1 cellular context compared by ENCODE assay signal in the genomic region with DNA sequence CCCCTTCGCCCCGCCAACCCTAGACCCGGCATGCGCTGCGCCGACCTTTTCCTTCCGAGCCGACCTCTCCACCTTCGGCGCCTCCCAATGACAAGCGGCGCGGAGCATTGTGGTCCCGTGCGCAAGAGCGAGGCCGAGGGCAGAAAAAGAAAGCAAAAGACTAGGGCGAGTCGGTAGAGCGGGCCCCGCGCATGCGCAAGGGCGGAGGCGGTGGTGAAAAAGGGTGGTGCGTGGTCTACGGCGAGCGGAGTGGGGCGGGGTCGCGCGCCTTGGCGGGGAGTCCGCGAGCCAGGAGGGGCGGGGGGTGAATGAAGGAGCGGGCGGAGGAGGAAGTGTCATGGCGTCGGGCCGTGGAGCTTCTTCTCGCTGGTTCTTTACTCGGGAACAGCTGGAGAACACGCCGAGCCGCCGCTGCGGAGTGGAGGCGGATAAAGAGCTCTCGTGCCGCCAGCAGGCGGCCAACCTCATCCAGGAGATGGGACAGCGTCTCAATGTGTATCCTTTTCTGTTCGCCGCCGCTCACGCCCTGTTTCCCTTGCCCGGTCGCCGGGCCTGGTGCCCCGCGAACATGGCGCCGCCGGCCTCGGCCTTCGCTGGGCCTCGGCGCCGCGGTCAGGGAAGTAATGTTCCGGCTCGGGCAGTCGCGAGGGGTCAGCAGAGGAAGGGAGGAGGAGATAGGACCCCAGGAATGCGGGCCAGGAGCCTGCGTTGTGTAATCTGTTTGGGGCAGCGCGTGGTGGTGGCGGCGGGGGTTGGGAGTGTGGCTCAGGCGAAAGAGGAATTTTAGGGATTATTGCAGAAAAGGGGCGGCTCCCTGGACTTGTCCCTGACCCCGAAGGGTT.
A peak's percentile ranks its signal among the peaks of the same experiment; 100 is the strongest.
TF ChIP-seq lines count a peak whose summit lies in the region.

TSS of gene CCNT2 (plus strand) at position 305 of the 842 bp plus-strand sequence. CDS start at position 338, 33 bp downstream.

TF ChIP-seq in HEK293, 187 proteins besides CTCF, POLR2A, EP300 and RAD21 (continued from another document and continues in another):
- TF ChIP-seq, protein P1, sequence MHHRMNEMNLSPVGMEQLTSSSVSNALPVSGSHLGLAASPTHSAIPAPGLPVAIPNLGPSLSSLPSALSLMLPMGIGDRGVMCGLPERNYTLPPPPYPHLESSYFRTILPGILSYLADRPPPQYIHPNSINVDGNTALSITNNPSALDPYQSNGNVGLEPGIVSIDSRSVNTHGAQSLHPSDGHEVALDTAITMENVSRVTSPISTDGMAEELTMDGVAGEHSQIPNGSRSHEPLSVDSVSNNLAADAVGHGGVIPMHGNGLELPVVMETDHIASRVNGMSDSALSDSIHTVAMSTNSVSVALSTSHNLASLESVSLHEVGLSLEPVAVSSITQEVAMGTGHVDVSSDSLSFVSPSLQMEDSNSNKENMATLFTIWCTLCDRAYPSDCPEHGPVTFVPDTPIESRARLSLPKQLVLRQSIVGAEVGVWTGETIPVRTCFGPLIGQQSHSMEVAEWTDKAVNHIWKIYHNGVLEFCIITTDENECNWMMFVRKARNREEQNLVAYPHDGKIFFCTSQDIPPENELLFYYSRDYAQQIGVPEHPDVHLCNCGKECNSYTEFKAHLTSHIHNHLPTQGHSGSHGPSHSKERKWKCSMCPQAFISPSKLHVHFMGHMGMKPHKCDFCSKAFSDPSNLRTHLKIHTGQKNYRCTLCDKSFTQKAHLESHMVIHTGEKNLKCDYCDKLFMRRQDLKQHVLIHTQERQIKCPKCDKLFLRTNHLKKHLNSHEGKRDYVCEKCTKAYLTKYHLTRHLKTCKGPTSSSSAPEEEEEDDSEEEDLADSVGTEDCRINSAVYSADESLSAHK (tag by site-specific recombination; IDR thresholded peaks at IDR 0.05) = peak; percentile 14; the same call in 1 of the 2 replicates
- TF ChIP-seq ZNF48 (tag by site-specific recombination; IDR thresholded peaks at IDR 0.05) (no peak), ZNF707 (tag by site-specific recombination; IDR thresholded peaks at IDR 0.05) (no peak), GLI4 (tag by site-specific recombination; IDR thresholded peaks at IDR 0.05) (no peak), ZBTB21 (tag by site-specific recombination; IDR thresholded peaks at IDR 0.05) (no peak), ZNF561 (tag by site-specific recombination; IDR thresholded peaks at IDR 0.05; ENCODE audit: borderline replicate concordance) (no peak), GLIS1 (tag by site-specific recombination; IDR thresholded peaks at IDR 0.05) (peak; percentile 67), ZFP3 (tag by site-specific recombination; IDR thresholded peaks at IDR 0.05; ENCODE audit: low read depth) (no peak), ZNF558 (tag by site-specific recombination; IDR thresholded peaks at IDR 0.05) (no peak), ZNF133 (tag by site-specific recombination; IDR thresholded peaks at IDR 0.05) (no peak), ZFHX2 (tag by site-specific recombination; conservative IDR thresholded peaks at IDR 0.05) (peak; percentile 61), ZNF324 (tag by site-specific recombination; IDR thresholded peaks at IDR 0.05) (no peak), BCL11B (tag by site-specific recombination; IDR thresholded peaks at IDR 0.05; ENCODE audit: low read depth) (no peak), YY1 (tag by site-specific recombination; IDR thresholded peaks at IDR 0.05) (peak; percentile 92), ZXDB (tag by site-specific recombination; IDR thresholded peaks at IDR 0.05) (peak; percentile 54; the same call in 1 of the 2 replicates), ZNF768 (tag by site-specific recombination; IDR thresholded peaks at IDR 0.05) (no peak), PBX3 (CRISPR knock-in tag; IDR thresholded peaks at IDR 0.05) (peak; percentile 76), ZNF610 (tag by site-specific recombination; IDR thresholded peaks at IDR 0.05; ENCODE audit: borderline replicate concordance) (0 out of 2 replicates have a peak, but pooled peaks have one; percentile 48), ZFP41 (tag by site-specific recombination; IDR thresholded peaks at IDR 0.05; ENCODE audit: borderline replicate concordance) (no peak), TCF7L2 (IDR thresholded peaks at IDR 0.05; ENCODE audit: borderline replicate concordance, low read depth, low read length) (no peak), ZSCAN4 (tag by site-specific recombination; IDR thresholded peaks at IDR 0.05) (no peak), ZNF473 (tag by site-specific recombination; IDR thresholded peaks at IDR 0.05) (no peak), ZNF121 (tag by site-specific recombination; IDR thresholded peaks at IDR 0.05) (0 out of 2 replicates have a peak, but pooled peaks have one; percentile 36), ZBTB6 (tag by site-specific recombination; IDR thresholded peaks at IDR 0.05) (no peak), ZNF621 (tag by site-specific recombination; IDR thresholded peaks at IDR 0.05) (no peak), ZNF354C (tag by site-specific recombination; IDR thresholded peaks at IDR 0.05; ENCODE audit: borderline replicate concordance, low read depth) (no peak), ZNF426 (tag by site-specific recombination; IDR thresholded peaks at IDR 0.05) (no peak), ZNF112 (tag by site-specific recombination; IDR thresholded peaks at IDR 0.05) (no peak), ZNF514 (tag by site-specific recombination; IDR thresholded peaks at IDR 0.05) (no peak), ZNF404 (tag by site-specific recombination; IDR thresholded peaks at IDR 0.05) (no peak), ZSCAN16 (tag by site-specific recombination; IDR thresholded peaks at IDR 0.05) (no peak), REPIN1 (tag by site-specific recombination; IDR thresholded peaks at IDR 0.05; ENCODE audit: low read depth) (no peak), ZNF555 (tag by site-specific recombination; conservative IDR thresholded peaks at IDR 0.05) (no peak), ZNF521 (tag by site-specific recombination; IDR thresholded peaks at IDR 0.05) (no peak), ZNF626 (tag by site-specific recombination; IDR thresholded peaks at IDR 0.05) (no peak), ZBTB7A (tag by site-specific recombination; IDR thresholded peaks at IDR 0.05; ENCODE audit: low read depth) (no peak), REST (tag by site-specific recombination; IDR thresholded peaks at IDR 0.05) (no peak), ZNF776 (tag by site-specific recombination; IDR thresholded peaks at IDR 0.05; ENCODE audit: borderline replicate concordance) (no peak), KLF16 (tag by site-specific recombination; IDR thresholded peaks at IDR 0.05) (peak; percentile 67), MZF1 (tag by site-specific recombination; IDR thresholded peaks at IDR 0.05; ENCODE audit: borderline replicate concordance) (no peak), EGR2 (tag by site-specific recombination; IDR thresholded peaks at IDR 0.05; ENCODE audit: low read depth) (peak; percentile 82), ZNF423 (tag by site-specific recombination; IDR thresholded peaks at IDR 0.05) (no peak)
- TF ChIP-seq, protein P2, sequence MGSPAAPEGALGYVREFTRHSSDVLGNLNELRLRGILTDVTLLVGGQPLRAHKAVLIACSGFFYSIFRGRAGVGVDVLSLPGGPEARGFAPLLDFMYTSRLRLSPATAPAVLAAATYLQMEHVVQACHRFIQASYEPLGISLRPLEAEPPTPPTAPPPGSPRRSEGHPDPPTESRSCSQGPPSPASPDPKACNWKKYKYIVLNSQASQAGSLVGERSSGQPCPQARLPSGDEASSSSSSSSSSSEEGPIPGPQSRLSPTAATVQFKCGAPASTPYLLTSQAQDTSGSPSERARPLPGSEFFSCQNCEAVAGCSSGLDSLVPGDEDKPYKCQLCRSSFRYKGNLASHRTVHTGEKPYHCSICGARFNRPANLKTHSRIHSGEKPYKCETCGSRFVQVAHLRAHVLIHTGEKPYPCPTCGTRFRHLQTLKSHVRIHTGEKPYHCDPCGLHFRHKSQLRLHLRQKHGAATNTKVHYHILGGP (tag by site-specific recombination; IDR thresholded peaks at IDR 0.05) = no peak
- TF ChIP-seq, protein P3, sequence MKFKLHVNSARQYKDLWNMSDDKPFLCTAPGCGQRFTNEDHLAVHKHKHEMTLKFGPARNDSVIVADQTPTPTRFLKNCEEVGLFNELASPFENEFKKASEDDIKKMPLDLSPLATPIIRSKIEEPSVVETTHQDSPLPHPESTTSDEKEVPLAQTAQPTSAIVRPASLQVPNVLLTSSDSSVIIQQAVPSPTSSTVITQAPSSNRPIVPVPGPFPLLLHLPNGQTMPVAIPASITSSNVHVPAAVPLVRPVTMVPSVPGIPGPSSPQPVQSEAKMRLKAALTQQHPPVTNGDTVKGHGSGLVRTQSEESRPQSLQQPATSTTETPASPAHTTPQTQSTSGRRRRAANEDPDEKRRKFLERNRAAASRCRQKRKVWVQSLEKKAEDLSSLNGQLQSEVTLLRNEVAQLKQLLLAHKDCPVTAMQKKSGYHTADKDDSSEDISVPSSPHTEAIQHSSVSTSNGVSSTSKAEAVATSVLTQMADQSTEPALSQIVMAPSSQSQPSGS (tag by site-specific recombination; IDR thresholded peaks at IDR 0.05; ENCODE audit: low read depth) = no peak
- TF ChIP-seq, protein P4, sequence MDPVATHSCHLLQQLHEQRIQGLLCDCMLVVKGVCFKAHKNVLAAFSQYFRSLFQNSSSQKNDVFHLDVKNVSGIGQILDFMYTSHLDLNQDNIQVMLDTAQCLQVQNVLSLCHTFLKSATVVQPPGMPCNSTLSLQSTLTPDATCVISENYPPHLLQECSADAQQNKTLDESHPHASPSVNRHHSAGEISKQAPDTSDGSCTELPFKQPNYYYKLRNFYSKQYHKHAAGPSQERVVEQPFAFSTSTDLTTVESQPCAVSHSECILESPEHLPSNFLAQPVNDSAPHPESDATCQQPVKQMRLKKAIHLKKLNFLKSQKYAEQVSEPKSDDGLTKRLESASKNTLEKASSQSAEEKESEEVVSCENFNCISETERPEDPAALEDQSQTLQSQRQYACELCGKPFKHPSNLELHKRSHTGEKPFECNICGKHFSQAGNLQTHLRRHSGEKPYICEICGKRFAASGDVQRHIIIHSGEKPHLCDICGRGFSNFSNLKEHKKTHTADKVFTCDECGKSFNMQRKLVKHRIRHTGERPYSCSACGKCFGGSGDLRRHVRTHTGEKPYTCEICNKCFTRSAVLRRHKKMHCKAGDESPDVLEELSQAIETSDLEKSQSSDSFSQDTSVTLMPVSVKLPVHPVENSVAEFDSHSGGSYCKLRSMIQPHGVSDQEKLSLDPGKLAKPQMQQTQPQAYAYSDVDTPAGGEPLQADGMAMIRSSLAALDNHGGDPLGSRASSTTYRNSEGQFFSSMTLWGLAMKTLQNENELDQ (tag by site-specific recombination; IDR thresholded peaks at IDR 0.05; ENCODE audit: low read depth) = no peak
- TF ChIP-seq, protein P5, sequence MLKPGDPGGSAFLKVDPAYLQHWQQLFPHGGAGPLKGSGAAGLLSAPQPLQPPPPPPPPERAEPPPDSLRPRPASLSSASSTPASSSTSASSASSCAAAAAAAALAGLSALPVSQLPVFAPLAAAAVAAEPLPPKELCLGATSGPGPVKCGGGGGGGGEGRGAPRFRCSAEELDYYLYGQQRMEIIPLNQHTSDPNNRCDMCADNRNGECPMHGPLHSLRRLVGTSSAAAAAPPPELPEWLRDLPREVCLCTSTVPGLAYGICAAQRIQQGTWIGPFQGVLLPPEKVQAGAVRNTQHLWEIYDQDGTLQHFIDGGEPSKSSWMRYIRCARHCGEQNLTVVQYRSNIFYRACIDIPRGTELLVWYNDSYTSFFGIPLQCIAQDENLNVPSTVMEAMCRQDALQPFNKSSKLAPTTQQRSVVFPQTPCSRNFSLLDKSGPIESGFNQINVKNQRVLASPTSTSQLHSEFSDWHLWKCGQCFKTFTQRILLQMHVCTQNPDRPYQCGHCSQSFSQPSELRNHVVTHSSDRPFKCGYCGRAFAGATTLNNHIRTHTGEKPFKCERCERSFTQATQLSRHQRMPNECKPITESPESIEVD (tag by site-specific recombination; IDR thresholded peaks at IDR 0.05) = no peak
